Comparison of ENCODE assay signal across 27 cellular contexts in the genomic region with DNA sequence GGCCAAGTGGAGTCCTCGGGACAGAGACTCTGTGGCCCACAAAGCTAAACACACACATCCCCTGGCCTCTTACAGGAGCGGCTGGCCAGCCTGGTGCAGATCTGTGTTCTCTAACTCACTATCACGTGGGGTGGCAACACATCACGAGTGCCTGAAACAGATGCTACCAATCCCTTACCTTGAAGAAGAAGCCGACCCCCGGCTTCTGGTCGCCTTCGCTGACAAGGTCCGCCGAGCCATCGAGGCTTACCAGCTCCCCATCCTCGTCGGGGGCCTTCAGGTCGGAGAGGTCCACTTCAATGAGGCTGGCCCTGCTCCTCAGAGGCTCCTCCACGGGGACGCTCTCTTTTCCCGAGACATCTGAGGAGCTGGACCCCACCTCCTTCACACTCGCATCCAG.
"Had no signal": no experiment of that assay in that cellular context is flagged by ENCODE, and none has a peak within 500 bp of the region (broad histone marks: within the 10 kb centered on the region; RNA-seq: fewer than 3 reads in every experiment).

No MANE protein-coding gene starts in this region.

- H3K4me1 ChIP-seq: adrenal gland, SJSA1 had no signal

- ATAC-seq: Panc1, SK-N-SH treated with all-trans-retinoic acid at 6 μM for 48 hours had no signal

- H3K27ac ChIP-seq: adrenal gland, KMS-11, SJSA1 had no signal

- DNase-seq: activated B cell treated with CpG ODN at 0.5 μM for 24 hours; activated CD4-positive, alpha-beta memory T cell treated with anti-CD3 and anti-CD28 coated beads, Interleukin-2, amount 10 ng/mL, durations not matched to agents 7 days and 5 days; activated CD4-positive, alpha-beta T cell treated with anti-CD3 and anti-CD28 coated beads, Interleukin-2, amount 50 U/mL, for 1 hour; activated CD8-positive, alpha-beta memory T cell treated with anti-CD3 and anti-CD28 coated beads, Interleukin-2, amount 50 U/mL, for 4 hours; activated naive CD4-positive, alpha-beta T cell treated with anti-CD3 and anti-CD28 coated beads, Interleukin-2, amount 50 U/mL, for 16 hours; activated T-cell treated with anti-CD3 and anti-CD28 coated beads, Interleukin-2, amount 50 U/mL, for 1 hour; anterior cingulate cortex; caudate nucleus; NCI-H1092; NCI-H1417; NCI-H1930; NCI-H2171; NCI-H2227 treated with DMSO at 0.1 percent for 48 hours; NCI-H446 treated with DMSO at 0.1 percent for 48 hours; NCI-H524 treated with DMSO at 0.1 percent for 48 hours; NCI-H748 treated with DMSO at 0.1 percent for 48 hours; OCI-M1; RPMI8226; SHP77; T-helper 2 cell; T1000 had no signal

- H3K4me2 ChIP-seq: KMS-11 had no signal

- H3K9me3 Mint-ChIP-seq: activated B cell treated with CpG ODN at 0.5 μM for 24 hours; activated CD4-positive, alpha-beta memory T cell treated with anti-CD3 and anti-CD28 coated beads, Interleukin-2, amount 10 ng/mL, durations not matched to agents 7 days and 5 days; activated naive CD8-positive, alpha-beta T cell treated with anti-CD3 and anti-CD28 coated beads, Interleukin-2, amount 10 ng/mL, durations not matched to agents 7 days and 5 days had no signal

- H3K4me3 Mint-ChIP-seq: activated B cell treated with CpG ODN at 0.5 μM for 24 hours; activated CD4-positive, alpha-beta memory T cell treated with anti-CD3 and anti-CD28 coated beads, Interleukin-2, amount 10 ng/mL, durations not matched to agents 7 days and 5 days; activated naive CD8-positive, alpha-beta T cell treated with anti-CD3 and anti-CD28 coated beads, Interleukin-2, amount 10 ng/mL, durations not matched to agents 7 days and 5 days had no signal

- H3K9ac ChIP-seq: KMS-11 had no signal

- H3K27me3 Mint-ChIP-seq: activated B cell treated with CpG ODN at 0.5 μM for 24 hours; activated CD4-positive, alpha-beta memory T cell treated with anti-CD3 and anti-CD28 coated beads, Interleukin-2, amount 10 ng/mL, durations not matched to agents 7 days and 5 days; activated naive CD8-positive, alpha-beta T cell treated with anti-CD3 and anti-CD28 coated beads, Interleukin-2, amount 10 ng/mL, durations not matched to agents 7 days and 5 days had no signal

- H3K4me3 ChIP-seq: adrenal gland, SJSA1 had no signal

- H3K4me1 Mint-ChIP-seq: activated B cell treated with CpG ODN at 0.5 μM for 24 hours; activated CD4-positive, alpha-beta memory T cell treated with anti-CD3 and anti-CD28 coated beads, Interleukin-2, amount 10 ng/mL, durations not matched to agents 7 days and 5 days had no signal

- H3K9me3 ChIP-seq: adrenal gland, SJSA1 had no signal

- H3K27me3 ChIP-seq: adrenal gland, SJSA1 had no signal

- H3K27ac Mint-ChIP-seq: activated B cell treated with CpG ODN at 0.5 μM for 24 hours; activated CD4-positive, alpha-beta memory T cell treated with anti-CD3 and anti-CD28 coated beads, Interleukin-2, amount 10 ng/mL, durations not matched to agents 7 days and 5 days; activated naive CD8-positive, alpha-beta T cell treated with anti-CD3 and anti-CD28 coated beads, Interleukin-2, amount 10 ng/mL, durations not matched to agents 7 days and 5 days had no signal
